20 cellular contexts compared by ENCODE assay signal in the genomic region with DNA sequence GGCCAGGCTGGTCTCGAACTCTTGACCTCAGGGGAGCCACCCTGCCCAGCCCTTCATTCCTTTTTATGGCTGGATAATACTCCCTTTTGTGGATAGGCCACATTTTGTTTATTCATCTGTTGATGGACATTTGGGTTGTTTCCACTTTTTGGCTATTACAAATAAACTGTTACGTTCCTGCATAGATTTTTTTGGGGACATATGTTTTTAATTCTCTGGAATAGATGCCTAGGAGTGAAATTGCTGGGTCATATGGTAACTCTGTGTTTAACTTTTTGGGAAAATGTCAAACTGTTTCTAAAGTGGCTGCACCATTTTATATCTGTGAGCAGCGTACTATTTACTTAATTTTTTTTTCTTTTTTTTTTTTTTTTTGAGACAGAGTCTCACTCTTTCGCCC.
"Had no signal": no experiment of that assay in that cellular context is flagged by ENCODE, and none has a peak within 500 bp of the region (broad histone marks: within the 10 kb centered on the region; RNA-seq: fewer than 3 reads in every experiment).

No MANE protein-coding gene starts in this region.

- H3K27me3 ChIP-seq: body of pancreas, spleen, thyroid gland had no signal

- H3K27ac ChIP-seq: body of pancreas, left ventricle myocardium inferior, spleen had no signal

- DNase-seq: activated CD4-positive, alpha-beta memory T cell treated with anti-CD3 and anti-CD28 coated beads for 36 hours; activated CD4-positive, alpha-beta T cell treated with anti-CD3 and anti-CD28 coated beads for 36 hours; activated gamma-delta T cell treated with Interleukin-2 at 50 U/mL for 16 hours; activated naive CD8-positive, alpha-beta T cell treated with anti-CD3 and anti-CD28 coated beads for 36 hours; activated T-cell treated with anti-CD3 and anti-CD28 coated beads for 4 hours; amygdala; body of pancreas; endodermal cell; head of caudate nucleus; kidney glomerular epithelial cell; left ventricle myocardium inferior; mammary epithelial cell; midbrain; nephron progenitor cell; nucleus accumbens; posterior cingulate gyrus; retina; spleen; stimulated activated naive B cell treated with anti-CD40 and anti-IgM and Interleukin-4, amounts not matched to agents 10 μg/mL and 1 μg/mL and 100 μg/mL, for 72 hours; thyroid gland had no signal

- H3K9me3 ChIP-seq: body of pancreas, left ventricle myocardium inferior, spleen, thyroid gland had no signal

- H3K4me3 ChIP-seq: body of pancreas, left ventricle myocardium inferior, spleen, thyroid gland had no signal
